Comparison of ENCODE assay signal across 25 cellular contexts in genomic region chr2:181602017-181602416, GRCh38. TPM values are rescaled to one million over a fixed set of nuclear protein-coding genes. Genes with fewer than 3 reads are reported as not detected.
"Had no signal": no experiment of that assay in that cellular context is flagged by ENCODE, and none has a peak within 500 bp of the region (broad histone marks: within the 10 kb centered on the region; RNA-seq: fewer than 3 reads in every experiment).

No MANE protein-coding gene starts in this region.

- H3K36me3 ChIP-seq: cardiac muscle cell, gastroesophageal sphincter, neutrophil, ovary, prostate gland, spleen, thyroid gland, upper lobe of right lung, WERI-Rb-1 had no signal

- H3K4me3 ChIP-seq: body of pancreas, cardiac muscle cell, gastroesophageal sphincter, ovary, prostate gland, spleen, thyroid gland, upper lobe of right lung had no signal

- DNase-seq: activated CD4-positive, alpha-beta T cell treated with anti-CD3 and anti-CD28 coated beads, Interleukin-2, amount 10 ng/mL, durations not matched to agents 7 days and 5 days; activated CD4-positive, CD25-positive, alpha-beta regulatory T cell treated with anti-CD3 and anti-CD28 coated beads, Interleukin-2, amount 50 U/mL, for 72 hours; activated CD8-positive, alpha-beta T cell treated with anti-CD3 and anti-CD28 coated beads, Interleukin-2, amount 10 ng/mL, durations not matched to agents 7 days and 5 days; activated gamma-delta T cell treated with Interleukin-2 at 50 U/mL for 16 hours; anterior cingulate cortex; body of pancreas; cortex of kidney; head of caudate nucleus; hypothalamus; left ventricle myocardium superior; mammary epithelial cell; ovary; spleen; stimulated activated CD4-positive, alpha-beta T cell treated with anti-CD3 and anti-CD28 coated beads, Interleukin-4, amount 100 ng/mL, for 24 hours; stimulated activated naive CD8-positive, alpha-beta T cell treated with anti-CD3 and anti-CD28 coated beads, Interleukin-15, Interleukin-2, amounts not matched to agents 100 U/mL and 50 U/mL, for 24 hours; thyroid gland; upper lobe of right lung; WERI-Rb-1 had no signal

- H3K9me3 ChIP-seq: body of pancreas, neutrophil, ovary, prostate gland, thyroid gland, upper lobe of right lung had no signal

- H3K27ac ChIP-seq: body of pancreas, cardiac muscle cell, epithelial cell of prostate, gastroesophageal sphincter, neutrophil, ovary, prostate gland, spleen, thyroid gland, upper lobe of right lung, WERI-Rb-1 had no signal

- ATAC-seq: activated CD8-positive, alpha-beta T cell treated with anti-CD3 and anti-CD28 coated beads, Interleukin-2, amount 10 ng/mL, durations not matched to agents 7 days and 5 days; body of pancreas; gastroesophageal sphincter; left ventricle myocardium superior; stimulated activated naive CD8-positive, alpha-beta T cell treated with anti-CD3 and anti-CD28 coated beads, Interleukin-15, Interleukin-2, amounts not matched to agents 100 U/mL and 50 U/mL, for 24 hours; upper lobe of right lung had no signal

- H3K27me3 ChIP-seq: body of pancreas, cardiac muscle cell, gastroesophageal sphincter, neutrophil, ovary, spleen, thyroid gland, upper lobe of right lung had no signal

- H3K4me1 ChIP-seq: body of pancreas, gastroesophageal sphincter, prostate gland, spleen, thyroid gland, upper lobe of right lung had no signal

RNA-seq across cellular contexts. Expression of gene CERKL, which starts 54.9 kb away (rescaled TPM):
- total RNA-seq: activated CD4-positive, alpha-beta T cell treated with anti-CD3 and anti-CD28 coated beads, Interleukin-2, amount 10 ng/mL, durations not matched to agents 7 days and 5 days; activated CD8-positive, alpha-beta T cell treated with anti-CD3 and anti-CD28 coated beads, Interleukin-2, amount 10 ng/mL, durations not matched to agents 7 days and 5 days; activated T-helper 1 cell treated with anti-CD3 and anti-CD28 coated beads, Interleukin-12 subunit alpha, Interleukin-12 subunit beta, Interleukin-2, Interleukin-4 antibody, amounts not matched to agents 30 ng/mL and 10 ng/mL and 1 ng/mL, durations not matched to agents 14 hours and 24 hours and 36 hours; left ventricle myocardium superior; subcutaneous adipose tissue; thyroid gland had no signal
